9 cellular contexts compared by ENCODE assay signal in genomic region chr4:39975488-39976089, GRCh38.
DNase-seq lines count a peak whose midpoint lies in the region; ATAC-seq and TF ChIP-seq lines count a peak whose summit lies in the region.
"Had no signal": no experiment of that assay in that cellular context is flagged by ENCODE, and none has a peak within 500 bp of the region (broad histone marks: within the 10 kb centered on the region; RNA-seq: fewer than 3 reads in every experiment).

No MANE protein-coding gene starts in this region.

- TF ChIP-seq CTCF in DND-41 (IDR thresholded peaks at IDR 0.05; ENCODE audit: borderline replicate concordance, extremely low read depth, low read length, poor library complexity, severe bottlenecking) (no peak), NB4 (IDR thresholded peaks at IDR 0.05; ENCODE audit: low read depth, low read length) (no peak), neutrophil (IDR thresholded peaks at IDR 0.05) (no peak)

- no peak for TF ChIP-seq POLR2A in NB4 (IDR thresholded peaks at IDR 0.05; ENCODE audit: extremely low read depth, insufficient read length)

- H3K4me3 Mint-ChIP-seq in effector memory CD8-positive, alpha-beta T cell = peak overlapping the region; percentile 79 to 84

- H3K27ac ChIP-seq in DND-41 (ENCODE audit: low read length) = peak overlapping the region; percentile 79
- peak overlapping the region; percentile 92 for H3K27ac ChIP-seq in neutrophil

- ATAC-seq in DND-41 (ENCODE audit: insufficient read depth, low read depth) = no peak
- ATAC-seq in effector memory CD8-positive, alpha-beta T cell (replicated peaks) = no peak
- no peak for ATAC-seq in GM18520 (IDR thresholded peaks at IDR 0.05; ENCODE audit: unreplicated experiment)

- no peak overlapping the region for H2AFZ ChIP-seq in DND-41 (ENCODE audit: low read depth, low read length)

- peaks cover 33 to 37% of the 10 kb centered on the region in 2 donors for H3K4me1 Mint-ChIP-seq in effector memory CD8-positive, alpha-beta T cell (ENCODE audit: low read depth in 2 of 2)

- H3K4me2 ChIP-seq in DND-41 (ENCODE audit: insufficient read depth, low read length) = peak overlapping the region; percentile 81

- peak overlapping the region; percentile 79 to 87 for H3K27ac Mint-ChIP-seq in effector memory CD8-positive, alpha-beta T cell

- peaks cover 45% of the 10 kb centered on the region for H3K36me3 ChIP-seq in DND-41 (ENCODE audit: insufficient read depth, low read length)
- peaks cover 22% of the 10 kb centered on the region for H3K36me3 ChIP-seq in neutrophil

- no peaks in the 10 kb centered on the region for H3K9me3 Mint-ChIP-seq in effector memory CD8-positive, alpha-beta T cell
- H3K9me3 Mint-ChIP-seq: dendritic cell treated with granulocyte-macrophage colony-stimulating factor and Interleukin-4, amounts not matched to agents 40 ng/mL and 50 ng/mL, for 4 days had no signal

- H3K4me1 ChIP-seq in DND-41 (ENCODE audit: insufficient read depth, low read length) = peaks cover 43% of the 10 kb centered on the region
- peaks cover 17% of the 10 kb centered on the region in 2 experiments for H3K4me1 ChIP-seq in neutrophil (ENCODE audit: control insufficient read depth in 1 of 2, insufficient read depth in 1 of 2, low read depth in 1 of 2, low read length in 1 of 2)

- H3K9me3 ChIP-seq in DND-41 (ENCODE audit: insufficient read depth, low read length, severe bottlenecking) (no peaks in the 10 kb centered on the region), neutrophil (no peaks in the 10 kb centered on the region)

- DNase-seq in DND-41 (no peak), NB4 (ENCODE audit: low read depth) (peak; percentile 43), OCI-M2 (lab: John Stamatoyannopoulos, UW; ENCODE audit: unreplicated experiment) (no peak), NCI-H2171 (lab: John Stamatoyannopoulos, UW) (no peak)
- DNase-seq in effector memory CD8-positive, alpha-beta T cell = no peak
- DNase-seq in stimulated activated CD4-positive, alpha-beta T cell treated with anti-CD3 and anti-CD28 coated beads, Interleukin-2, amount 100 ng/mL, for 24 hours = no peak

- peaks cover 50% of the 10 kb centered on the region for H4K20me1 ChIP-seq in DND-41 (ENCODE audit: insufficient read depth, low read length)

- H3K36me3 Mint-ChIP-seq in effector memory CD8-positive, alpha-beta T cell (ENCODE audit: insufficient read depth) = peaks cover 47% of the 10 kb centered on the region

- no peaks in the 10 kb centered on the region for H3K27me3 Mint-ChIP-seq in effector memory CD8-positive, alpha-beta T cell
- H3K27me3 Mint-ChIP-seq: dendritic cell treated with granulocyte-macrophage colony-stimulating factor and Interleukin-4, amounts not matched to agents 40 ng/mL and 50 ng/mL, for 4 days had no signal

- peaks cover 68% of the 10 kb centered on the region for H3K79me2 ChIP-seq in DND-41 (ENCODE audit: insufficient read depth, low read length)

- H3K27me3 ChIP-seq in DND-41 (ENCODE audit: insufficient read depth, low read length, poor library complexity) (no peaks in the 10 kb centered on the region), neutrophil (no peaks in the 10 kb centered on the region)

- peak overlapping the region; percentile 98 for H3K9ac ChIP-seq in DND-41 (ENCODE audit: low read depth, low read length)

- peak overlapping the region; percentile 65 to 95; a peak in 3 of 4 replicates for H3K4me3 ChIP-seq in DND-41 (ENCODE audit: low read depth in 1 of 2, low read length in 2 of 2)
- peak overlapping the region; percentile 84 for H3K4me3 ChIP-seq in NB4 (ENCODE audit: low read depth, low read length)
- no peak overlapping the region for H3K4me3 ChIP-seq in neutrophil (ENCODE audit: low read depth in 1 of 2, low read length in 1 of 2)

Comparison
In these comparisons a context has a peak if more than half of its experiments do, and no peak if none do; other contexts are left out.
1. H3K4me3 ChIP-seq: peak in DND-41 (2 of 2) and NB4 (single experiment); none in neutrophil (0 of 2).